Comparison of ENCODE assay signal across 19 cellular contexts in the genomic region with DNA sequence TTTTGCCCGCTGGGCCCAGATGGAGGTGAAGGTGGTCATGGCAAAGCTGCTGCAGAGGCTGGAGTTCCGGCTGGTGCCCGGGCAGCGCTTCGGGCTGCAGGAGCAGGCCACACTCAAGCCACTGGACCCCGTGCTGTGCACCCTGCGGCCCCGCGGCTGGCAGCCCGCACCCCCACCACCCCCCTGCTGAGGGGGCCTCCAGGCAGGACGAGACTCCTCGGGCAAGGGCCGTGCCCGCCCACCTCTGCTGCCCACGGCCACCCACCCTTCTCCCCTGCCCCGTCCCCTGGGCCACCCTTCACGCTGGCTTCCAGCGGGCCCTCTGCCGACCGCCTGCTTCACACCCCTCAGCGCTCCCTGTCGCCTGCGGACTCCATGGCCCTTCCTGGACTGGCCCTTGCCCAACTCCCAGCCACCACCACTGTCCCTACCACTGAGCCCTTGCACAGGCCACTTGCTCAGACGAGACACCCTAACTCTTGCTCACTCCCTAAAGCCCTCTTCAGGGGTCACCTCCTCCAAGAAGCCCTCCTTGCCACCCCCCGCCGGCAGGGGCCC. TPM values are rescaled to one million over a fixed set of nuclear protein-coding genes. Genes with fewer than 3 reads are reported as not detected.
DNase-seq lines count a peak whose midpoint lies in the region; ATAC-seq and TF ChIP-seq lines count a peak whose summit lies in the region.
"Had no signal": no experiment of that assay in that cellular context is flagged by ENCODE, and none has a peak within 500 bp of the region (broad histone marks: within the 10 kb centered on the region; RNA-seq: fewer than 3 reads in every experiment).

No MANE protein-coding gene starts in this region.

- intact Hi-C loops in cardiac septum (cut with DNase I) (no loop called here), left ventricle myocardium superior (cut with micrococcal nuclease) (no loop called here), body of pancreas (cut with DNase I) (loop anchor here (5.0 kb wide), 1 partner anchor 161 kb away; no protein-coding TSS in a partner anchor), aorta (cut with DNase I) (no loop called here)

- H2AK5ac ChIP-seq in neuronal stem cell (ENCODE audit: low read depth, low read length), result peak overlapping the region; percentile 85

- peak overlapping the region; percentile 27 for H2BK12ac ChIP-seq in neuronal stem cell (ENCODE audit: low read length)

- H3K79me1 ChIP-seq in neuronal stem cell (ENCODE audit: low read depth, low read length), result peaks cover 3% of the 10 kb centered on the region

- H3K36me3 ChIP-seq in body of pancreas (replicated peaks in 1 of 2; ENCODE audit: insufficient read depth in 1 of 2, low read depth in 2 of 2), result no peaks in the 10 kb centered on the region
- no peaks in the 10 kb centered on the region for H3K36me3 ChIP-seq in neuronal stem cell (replicated peaks in 1 of 2; ENCODE audit: control insufficient read depth in 2 of 2, insufficient read depth in 2 of 2, low read length in 2 of 2)
- H3K36me3 ChIP-seq in aorta (ENCODE audit: control insufficient read depth in 1 of 2, insufficient read depth in 2 of 2, low read length in 1 of 2), result no peaks in the 10 kb centered on the region
- H3K36me3 ChIP-seq: left lung, neural progenitor cell had no signal

- no peak overlapping the region for H3K4ac ChIP-seq in neuronal stem cell (ENCODE audit: low read length)

- no peak overlapping the region for H4K91ac ChIP-seq in neuronal stem cell (ENCODE audit: low read depth, low read length, poor library complexity)

- no peak for TF ChIP-seq POLR2A in body of pancreas (IDR thresholded peaks at IDR 0.05)

- no peak for ATAC-seq in left ventricle myocardium superior
- ATAC-seq in body of pancreas, result no peak
- no peak for ATAC-seq in aorta (ENCODE audit: low FRiP score)
- no peak for ATAC-seq in GM19452 (IDR thresholded peaks at IDR 0.05; ENCODE audit: unreplicated experiment)
- ATAC-seq: left lung had no signal

- DNase-seq in cardiac septum (ENCODE audit: low spot score) (peak; percentile 63), left ventricle myocardium superior (no peak), body of pancreas (peak in 3 of 4 donors; percentile 1 to 9 (median 1)), neuronal stem cell (ENCODE audit: low spot score) (no peak), aorta (peak; percentile 46 to 63), CD1c-positive myeloid dendritic cell (ENCODE audit: extremely low spot score) (no peak)
- DNase-seq: activated CD4-positive, alpha-beta T cell treated with anti-CD3 and anti-CD28 coated beads, Interleukin-2, amount 50 U/mL, for 1 hour; activated T-cell treated with anti-CD3 and anti-CD28 coated beads for 4 hours; CD4-positive, alpha-beta memory T cell; DMS153; GF-D8; IMR-90; NCI-H1436; NCI-H2171; stimulated activated CD8-positive, alpha-beta memory T cell treated with anti-CD3 and anti-CD28 coated beads, Interleukin-4, amount 100 ng/mL, for 48 hours; substantia nigra had no signal

- H4K8ac ChIP-seq in neuronal stem cell (ENCODE audit: low read depth, low read length), result no peak overlapping the region

- TF ChIP-seq CTCF in body of pancreas (IDR thresholded peaks at IDR 0.05), result no peak

- H3K4me1 ChIP-seq in body of pancreas (peaks cover 20% of the 10 kb centered on the region), neuronal stem cell (ENCODE audit: control insufficient read depth in 2 of 2, insufficient read depth in 1 of 2, low read depth in 1 of 2, low read length in 2 of 2) (peaks cover 5 to 10% of the 10 kb centered on the region in 2 donors), aorta (ENCODE audit: control insufficient read depth in 1 of 2, insufficient read depth in 2 of 2, low read length in 2 of 2) (no peaks in the 10 kb centered on the region)

- peak overlapping the region; percentile 42 for H2AFZ ChIP-seq in neuronal stem cell (ENCODE audit: low read length)
- H2AFZ ChIP-seq: neural progenitor cell had no signal

- H3K4me3 ChIP-seq in body of pancreas (no peak overlapping the region), neuronal stem cell (ENCODE audit: low read length in 2 of 2) (no peak overlapping the region), aorta (ENCODE audit: low read length in 2 of 2) (no peak overlapping the region)
- H3K4me3 ChIP-seq: left lung, neural progenitor cell had no signal

- H3K27ac ChIP-seq in body of pancreas (no peak overlapping the region), neuronal stem cell (replicated peaks; ENCODE audit: low read length) (no peak overlapping the region), aorta (ENCODE audit: low read depth in 1 of 2, low read length in 2 of 2) (no peak overlapping the region)
- H3K27ac ChIP-seq: left lung, neural progenitor cell had no signal

- peak overlapping the region; percentile 53 for H3K23ac ChIP-seq in neuronal stem cell (ENCODE audit: low read depth, low read length, poor library complexity)

- WGBS in body of pancreas, 2 donors, result 78 to 86% methylated on average over 12 to 25 of the region's 26 CpGs
- WGBS in neuronal stem cell (ENCODE audit: extremely low coverage in 2 of 2, insufficient read length in 2 of 2, insufficient replicate concordance in 1 of 2), 2 donors, result no CpG with 5 or more reads among the region's 26 CpGs
- 75% methylated on average over 26 of the region's 26 CpGs for WGBS in aorta, 2 donors

- H2BK15ac ChIP-seq in neuronal stem cell (ENCODE audit: low read length), result peak overlapping the region; percentile 5

- no peak overlapping the region for H3K4me2 ChIP-seq in neuronal stem cell (ENCODE audit: insufficient read depth, low read length, poor library complexity, severe bottlenecking)
- H3K4me2 ChIP-seq: neural progenitor cell had no signal

- H3K14ac ChIP-seq in neuronal stem cell (ENCODE audit: low read length), result peak overlapping the region; percentile 58

- peak overlapping the region; percentile 67 for H2BK5ac ChIP-seq in neuronal stem cell (ENCODE audit: low read length)

- peak overlapping the region; percentile 73 for H3K18ac ChIP-seq in neuronal stem cell (ENCODE audit: low read length)

- H3K27me3 ChIP-seq in body of pancreas (no peaks in the 10 kb centered on the region), neuronal stem cell (ENCODE audit: control insufficient read depth in 3 of 3, insufficient read depth in 3 of 3, low read depth in 1 of 3, low read length in 3 of 3) (no peaks in the 10 kb centered on the region), aorta (ENCODE audit: control insufficient read depth in 1 of 2, insufficient read depth in 2 of 2, low read length in 1 of 2) (no peaks in the 10 kb centered on the region)
- H3K27me3 ChIP-seq: neural progenitor cell had no signal

- no peak overlapping the region for H3K9ac ChIP-seq in neuronal stem cell (ENCODE audit: low read depth, low read length, poor library complexity)
- H3K9ac ChIP-seq: neural progenitor cell had no signal

- H3K9me3 ChIP-seq in body of pancreas, result no peaks in the 10 kb centered on the region
- H3K9me3 ChIP-seq in neuronal stem cell (replicated peaks in 1 of 2; ENCODE audit: control insufficient read depth in 2 of 2, insufficient read depth in 1 of 2, low read depth in 1 of 2, low read length in 2 of 2), result no peaks in the 10 kb centered on the region
- no peaks in the 10 kb centered on the region for H3K9me3 ChIP-seq in aorta (ENCODE audit: control insufficient read depth, low read length)
- H3K9me3 ChIP-seq: left lung had no signal

- H2BK120ac ChIP-seq in neuronal stem cell (ENCODE audit: low read depth, low read length), result no peak overlapping the region

RNA-seq across cellular contexts. Expression of gene CYP46A1, which starts 42.5 kb away (rescaled TPM):
- total RNA-seq in cardiac septum, result 5.5 TPM
- 3.0 TPM for total RNA-seq in left ventricle myocardium superior
- total RNA-seq in body of pancreas, result 1 to 10 TPM; 1.3 to 4.9 TPM
- polyA plus RNA-seq in neuronal stem cell (2013, experiment 1 of 2), result 1.5 TPM
- polyA plus RNA-seq in neuronal stem cell (2013, experiment 2 of 2), result 1.6 TPM
- total RNA-seq in aorta, result 1 to 10 TPM in 1 of 2 donors, under 1 TPM in 1; 0.68 to 3.7 TPM
- under 1 TPM in 1 of 2 donors, not detected in 1; 0.97 TPM for polyA plus RNA-seq in aorta
- polyA plus RNA-seq: CD4-positive, alpha-beta memory T cell had no signal

Comparison
In these comparisons a context has a peak if more than half of its experiments do, and no peak if none do; other contexts are left out.
1. DNase-seq: peak in cardiac septum (single experiment), body of pancreas (3 of 4) and aorta (2 of 2); none in left ventricle myocardium superior (single experiment), neuronal stem cell (single experiment) and CD1c-positive myeloid dendritic cell (single experiment).